ENCODE assay signal across 1 cellular context in genomic region chr16:84514874-84515835, GRCh38.
TF ChIP-seq lines count a peak whose summit lies in the region.

No MANE protein-coding gene starts in this region.

TF ChIP-seq in SK-N-SH, 30 proteins besides CTCF, POLR2A, EP300 and RAD21 (continued from another document):
- no peak for TF ChIP-seq FOXJ3 (CRISPR knock-in tag; IDR thresholded peaks at IDR 0.05)
